1 cellular context compared by ENCODE assay signal in genomic region chr1:31761883-31762282, GRCh38.
TF ChIP-seq lines count a peak whose summit lies in the region.

No MANE protein-coding gene starts in this region.

TF ChIP-seq in HCT116, 20 proteins besides CTCF, POLR2A, EP300 and RAD21 (continued from another document):
- no peak for TF ChIP-seq ELF1 (IDR thresholded peaks at IDR 0.05; ENCODE audit: borderline replicate concordance, low read depth)
- TF ChIP-seq REST (IDR thresholded peaks at IDR 0.05; ENCODE audit: low read depth) = no peak
- no peak for TF ChIP-seq CEBPB (IDR thresholded peaks at IDR 0.05; ENCODE audit: low read depth)
- TF ChIP-seq SP1 (IDR thresholded peaks at IDR 0.05; ENCODE audit: low read depth) = no peak
- TF ChIP-seq JUND (IDR thresholded peaks at IDR 0.05) = no peak
- no peak for TF ChIP-seq ZFX (IDR thresholded peaks at IDR 0.05)
- no peak for TF ChIP-seq MAX (IDR thresholded peaks at IDR 0.05)
- TF ChIP-seq EZH2 (IDR thresholded peaks at IDR 0.05) = no peak
- TF ChIP-seq FOSL1 (IDR thresholded peaks at IDR 0.05; ENCODE audit: low read depth) = no peak
- no peak for TF ChIP-seq ATF3 (IDR thresholded peaks at IDR 0.05)
- TF ChIP-seq ZNF274 (IDR thresholded peaks at IDR 0.05; ENCODE audit: low read depth, low read length) = no peak
